In genomic region chr11:93917673-93918072, GRCh38 we compare ENCODE assay signal across 34 cellular contexts.
"Had no signal": no experiment of that assay in that cellular context is flagged by ENCODE, and none has a peak within 500 bp of the region (broad histone marks: within the 10 kb centered on the region; RNA-seq: fewer than 3 reads in every experiment).

No MANE protein-coding gene starts in this region.

- H3K9me3 ChIP-seq: MG63 had no signal

- H3K36me3 ChIP-seq: MG63 had no signal

- H3K4me3 ChIP-seq: MG63 had no signal

- DNase-seq: Karpas-422, Kasumi-1, MG63, MM.1S, MV-4-11, NCI-H1048, NCI-H1092, NCI-H1092 treated with DMSO at 0.1 percent for 48 hours, NCI-H1105, NCI-H1105 treated with DMSO at 0.1 percent for 48 hours, NCI-H1417, NCI-H1417 treated with DMSO at 0.1 percent for 48 hours, NCI-H1436, NCI-H1436 treated with DMSO at 0.1 percent for 48 hours, NCI-H146, NCI-H1694, NCI-H1694 treated with DMSO at 0.1 percent for 48 hours, NCI-H187, NCI-H187 treated with DMSO at 0.1 percent for 48 hours, NCI-H1930, NCI-H2029, NCI-H2081, NCI-H2081 treated with DMSO at 0.1 percent for 48 hours, NCI-H2107, NCI-H2171, NCI-H2171 treated with DMSO at 0.1 percent for 48 hours, NCI-H2227 treated with DMSO at 0.1 percent for 48 hours, NCI-H226, NCI-H345, NCI-H446, NCI-H446 treated with DMSO at 0.1 percent for 48 hours, NCI-H510A, NCI-H510A treated with DMSO at 0.1 percent for 48 hours, NCI-H524 had no signal

- H3K27me3 ChIP-seq: MG63 had no signal
